In genomic region chr1:24970399-24970753, GRCh38 we compare ENCODE assay signal across 10 cellular contexts. TPM values are rescaled to one million over a fixed set of nuclear protein-coding genes. Genes with fewer than 3 reads are reported as not detected.
DNase-seq lines count a peak whose midpoint lies in the region; ATAC-seq, FAIRE-seq and TF ChIP-seq lines count a peak whose summit lies in the region.
"Had no signal": no experiment of that assay in that cellular context is flagged by ENCODE, and none has a peak within 500 bp of the region (broad histone marks: within the 10 kb centered on the region; RNA-seq: fewer than 3 reads in every experiment).

No MANE protein-coding gene starts in this region.

- no peaks in the 10 kb centered on the region; the same call in 1 of the 2 replicates for H3K27me3 ChIP-seq in H7 (ENCODE audit: control insufficient read depth, insufficient read depth, low read length)

- no peaks in the 10 kb centered on the region for H3K27me3 Mint-ChIP-seq in activated T-helper 17 cell treated with anti-CD3 and anti-CD28 coated beads, Interleukin-2, amount 50 U/mL, for 72 hours

- DNase-seq in AG09309 (ENCODE audit: low read depth) = no peak
- peak; percentile 79 for DNase-seq in H7
- peak; percentile 47 for DNase-seq in kidney
- DNase-seq in OCI-M2 (lab: John Stamatoyannopoulos, UW; ENCODE audit: unreplicated experiment) = no peak

- H3K36me3 ChIP-seq in H7 (replicated peaks; ENCODE audit: control insufficient read depth, insufficient read depth, low read length) = no peaks in the 10 kb centered on the region
- H3K36me3 ChIP-seq in kidney (ENCODE audit: control insufficient read depth in 1 of 2, insufficient read depth in 2 of 2, low read length in 2 of 2) = no peaks in the 10 kb centered on the region

- H3K9ac ChIP-seq in kidney (ENCODE audit: low read length in 2 of 2) = no peak overlapping the region

- peak overlapping the region; percentile 8 for H3K4me3 Mint-ChIP-seq in activated T-helper 17 cell treated with anti-CD3 and anti-CD28 coated beads, Interleukin-2, amount 50 U/mL, for 72 hours
- H3K4me3 Mint-ChIP-seq: mesothelial cell of epicardium had no signal

- peaks cover 7% of the 10 kb centered on the region in 2 donors for H3K9me3 ChIP-seq in kidney (ENCODE audit: control insufficient read depth in 1 of 2, low read length in 2 of 2)

- no peak for FAIRE-seq in kidney (lab: Jason Lieb, UNC)

- intact Hi-C loops in kidney (cut with DNase I) = no loop called here

- ATAC-seq in activated T-helper 17 cell treated with anti-CD3 and anti-CD28 coated beads, Interleukin-2, amount 50 U/mL, for 72 hours (replicated peaks) = no peak
- no peak for ATAC-seq in HG03378 (IDR thresholded peaks at IDR 0.05; ENCODE audit: unreplicated experiment)
- no peak for ATAC-seq in HG03280 (IDR thresholded peaks at IDR 0.05; ENCODE audit: unreplicated experiment)
- ATAC-seq in GM19328 (IDR thresholded peaks at IDR 0.05; ENCODE audit: unreplicated experiment) = no peak

- H3K4me1 ChIP-seq in kidney (ENCODE audit: control insufficient read depth in 1 of 2, insufficient read depth in 1 of 2, low read depth in 1 of 2, low read length in 2 of 2) = no peaks in the 10 kb centered on the region

- peak overlapping the region; percentile 5 for H3K27ac Mint-ChIP-seq in activated T-helper 17 cell treated with anti-CD3 and anti-CD28 coated beads, Interleukin-2, amount 50 U/mL, for 72 hours

- peaks cover 41% of the 10 kb centered on the region for H3K4me1 Mint-ChIP-seq in activated T-helper 17 cell treated with anti-CD3 and anti-CD28 coated beads, Interleukin-2, amount 50 U/mL, for 72 hours

- H3K4me3 ChIP-seq in AG09309 (ENCODE audit: control insufficient read depth, low read depth, low read length) = no peak overlapping the region
- no peak overlapping the region for H3K4me3 ChIP-seq in H7 (ENCODE audit: insufficient read depth, low read depth, low read length)
- no peak overlapping the region for H3K4me3 ChIP-seq in kidney (ENCODE audit: low read length in 2 of 2)

- peaks cover 10% of the 10 kb centered on the region for H3K9me3 Mint-ChIP-seq in activated T-helper 17 cell treated with anti-CD3 and anti-CD28 coated beads, Interleukin-2, amount 50 U/mL, for 72 hours

- TF ChIP-seq CTCF in AG09309 (IDR thresholded peaks at IDR 0.05; ENCODE audit: control insufficient read depth, insufficient read depth, low read depth, low read length, missing control alignments) (peak; percentile 37), kidney (IDR thresholded peaks at IDR 0.05; ENCODE audit: borderline replicate concordance, extremely low read depth, insufficient read depth) (no peak)

- no peak overlapping the region for H3K27ac ChIP-seq in kidney (ENCODE audit: low read depth in 2 of 2, low read length in 2 of 2)
- H3K27ac ChIP-seq: epithelial cell of prostate had no signal

- peaks cover under 1% of the 10 kb centered on the region for H3K36me3 Mint-ChIP-seq in activated T-helper 17 cell treated with anti-CD3 and anti-CD28 coated beads, Interleukin-2, amount 50 U/mL, for 72 hours (ENCODE audit: low read depth)

RNA-seq across cellular contexts. Expression of gene RUNX3, which starts 40.3 kb away (rescaled TPM):
- total RNA-seq in H7 (2014; rRNA removed; shearing (Covaris generic)) = 1.3 and 3.5 TPM in 2 replicates
- 100 to 1,000 TPM; 116 to 145 TPM for total RNA-seq in activated T-helper 17 cell treated with anti-CD3 and anti-CD28 coated beads, Interleukin-2, amount 50 U/mL, for 72 hours
- 7.9 TPM for total RNA-seq in kidney
- polyA plus RNA-seq in kidney (ENCODE audit: insufficient read depth, low read depth, low replicate concordance) = 0.47 TPM

Comparison
In these comparisons a context has a peak if more than half of its experiments do, and no peak if none do; other contexts are left out.
1. DNase-seq: peak in H7 (single experiment) and kidney (single experiment); none in AG09309 (single experiment) and OCI-M2 (single experiment).
2. RNA of gene RUNX3, which starts 40.3 kb away (total RNA-seq): 116 to 145 TPM in activated T-helper 17 cell treated with anti-CD3 and anti-CD28 coated beads, Interleukin-2, amount 50 U/mL, for 72 hours; 7.9 TPM in kidney (single experiment) and 1.3 to 3.5 TPM in H7; every median in the first group is over 10 times any median in the second.